ENCODE assay signal across 23 cellular contexts in genomic region chr1:200934676-200935245, GRCh38. TPM values are rescaled to one million over a fixed set of nuclear protein-coding genes. Genes with fewer than 3 reads are reported as not detected.
"Had no signal": no experiment of that assay in that cellular context is flagged by ENCODE, and none has a peak within 500 bp of the region (broad histone marks: within the 10 kb centered on the region; RNA-seq: fewer than 3 reads in every experiment).

No MANE protein-coding gene starts in this region.

- H3K4me3 ChIP-seq: MG63, SJSA1 had no signal

- H3K27ac ChIP-seq: SJSA1 had no signal

- H3K9me3 ChIP-seq: MG63, SJSA1, SK-N-SH had no signal

- DNase-seq: KBM-7, MG63, NCI-H1092, NCI-H1105 treated with DMSO at 0.1 percent for 48 hours, NCI-H1417 treated with DMSO at 0.1 percent for 48 hours, NCI-H187, NCI-H2029, NCI-H2081 treated with DMSO at 0.1 percent for 48 hours, NCI-H2171, NCI-H446, NCI-H510A, NCI-H524 treated with DMSO at 0.1 percent for 48 hours, NCI-H69, NCI-H774, Right ventricle myocardium superior, RPMI8226, SIG-M5, SK-N-SH, SW 1271 had no signal

- H3K4me2 ChIP-seq: SK-N-SH had no signal

- H3K36me3 ChIP-seq: MG63, SJSA1 had no signal

- H3K9ac ChIP-seq: SK-N-SH had no signal

- FAIRE-seq: RCC 7860 had no signal

- H3K4me1 ChIP-seq: SJSA1 had no signal

- H3K27me3 ChIP-seq: SJSA1 had no signal

RNA-seq across cellular contexts. Expression of gene INAVA, which starts 40.1 kb away (rescaled TPM):
- total RNA-seq: HT1080, Right ventricle myocardium superior had no signal
- polyA plus RNA-seq: IgD-negative memory B cell had no signal
